In the genomic region with DNA sequence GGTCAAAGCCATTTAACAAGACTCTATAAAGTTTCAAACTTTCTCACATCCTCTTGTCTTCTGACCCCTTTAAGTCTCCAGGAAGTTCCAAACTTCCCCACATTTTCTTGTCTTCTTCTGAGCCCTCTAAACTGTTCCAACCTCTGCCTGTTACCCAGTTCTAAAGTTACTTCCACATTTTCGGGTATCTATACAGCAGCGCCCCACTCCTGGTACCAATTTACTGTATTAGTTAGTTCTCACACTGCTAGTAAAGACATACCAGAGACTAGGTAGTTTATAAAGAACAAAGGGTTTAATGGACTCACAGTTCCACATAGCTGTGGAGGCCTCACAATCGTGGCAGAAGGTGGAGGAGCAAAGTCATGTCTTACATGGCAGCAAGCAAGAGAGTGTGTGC, we compare ENCODE assay signal across 2 cellular contexts.
TF ChIP-seq lines count a peak whose summit lies in the region.

No MANE protein-coding gene starts in this region.

TF ChIP-seq in HEK293, 187 proteins besides CTCF, POLR2A, EP300 and RAD21:
- TF ChIP-seq ZNF626 (tag by site-specific recombination; IDR thresholded peaks at IDR 0.05): no peak
- TF ChIP-seq ZNF707 (tag by site-specific recombination; IDR thresholded peaks at IDR 0.05): peak; percentile 79

TF ChIP-seq in K562, 482 proteins besides CTCF, POLR2A, EP300 and RAD21:
- TF ChIP-seq ZNF23 (CRISPR knock-in tag; IDR thresholded peaks at IDR 0.05): no peak
- TF ChIP-seq ZNF707 (CRISPR knock-in tag; conservative IDR thresholded peaks at IDR 0.05): peak; percentile 78
TF ChIP-seq in K562: peak in this region for 1.
